ENCODE assay signal across 8 cellular contexts in the genomic region with DNA sequence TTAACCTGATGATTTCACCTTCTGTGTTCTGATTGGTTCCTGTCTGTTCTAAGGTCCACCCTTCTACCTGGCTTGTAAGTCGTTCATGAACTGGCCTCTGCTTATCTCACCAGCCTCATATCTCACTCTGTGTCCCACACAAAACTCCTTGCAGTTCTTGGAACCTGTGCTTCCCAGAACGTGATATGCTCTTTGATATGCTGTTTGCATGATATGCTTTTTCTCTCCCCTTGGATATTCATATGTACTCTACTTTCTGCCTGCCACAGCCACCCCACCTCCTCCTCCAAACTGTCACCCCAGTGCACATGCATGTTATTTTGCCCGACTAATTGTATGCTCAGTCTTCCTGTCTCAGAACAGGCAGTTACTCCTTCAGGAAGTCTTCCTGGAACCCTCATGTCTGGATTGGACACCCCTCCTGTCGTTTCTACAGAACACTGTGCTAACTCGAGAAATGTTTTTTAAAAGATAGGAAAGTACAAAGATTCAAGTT. TPM values are rescaled to one million over a fixed set of nuclear protein-coding genes. Genes with fewer than 3 reads are reported as not detected.
DNase-seq lines count a peak whose midpoint lies in the region; ATAC-seq, FAIRE-seq and TF ChIP-seq lines count a peak whose summit lies in the region.

No MANE protein-coding gene starts in this region.

- POLR2A ChIA-PET in SK-N-SH (lab: Yijun Ruan, JAX), result interaction anchor here (0.6 kb wide), 1 partner anchor 559 kb away, joined by 3 read pairs; no protein-coding TSS in a partner anchor

- no peak for TF ChIP-seq POLR2A in stomach (IDR thresholded peaks at IDR 0.05)

- CTCF ChIA-PET in SK-N-SH (lab: Yijun Ruan, JAX), result interaction anchor here (1.3 to 7.7 kb wide), 4 partner anchors 13 to 37 kb away, joined by 3 to 38 read pairs (median 12); a partner anchor contains a TSS

- H3K4me1 ChIP-seq in SK-N-SH (ENCODE audit: control insufficient read depth in 1 of 2, insufficient read depth in 2 of 2, low read depth in 1 of 2, low read length in 1 of 2) (peaks cover 16 to 20% of the 10 kb centered on the region in 2 experiments; a peak in 2 of 4 replicates), adipocyte (ENCODE audit: control insufficient read depth, insufficient read depth, low read length) (peaks cover 30% of the 10 kb centered on the region), left lung (peaks cover 23 to 40% of the 10 kb centered on the region in 2 donors), stomach (peaks cover 36 to 48% (median 39%) of the 10 kb centered on the region in 4 donors)

- H3K9me2 ChIP-seq in SK-N-SH, result no peaks in the 10 kb centered on the region

- no peak for TF ChIP-seq RAD21 in SK-N-SH (IDR thresholded peaks at IDR 0.05; ENCODE audit: low read length)

- WGBS in SK-N-SH (ENCODE audit: low lambda C conversion rate), result 79% methylated on average over 5 of the region's 5 CpGs
- 13 to 19% (median 15%) methylated on average over 5 of the region's 5 CpGs for WGBS in stomach, 5 donors

- H3K9ac ChIP-seq in SK-N-SH, result no peak overlapping the region
- peak overlapping the region; percentile 6 for H3K9ac ChIP-seq in adipocyte (ENCODE audit: low read length)

- H2AFZ ChIP-seq in SK-N-SH (ENCODE audit: low read depth), result no peak overlapping the region

- peak overlapping the region; percentile 76; the same call in 1 of the 2 replicates for H3K4me2 ChIP-seq in SK-N-SH

- no peaks in the 10 kb centered on the region for H3K36me3 ChIP-seq in SK-N-SH (replicated peaks in 1 of 2; ENCODE audit: control insufficient read depth in 1 of 2, insufficient read depth in 2 of 2, low read length in 1 of 2)
- H3K36me3 ChIP-seq in adipocyte (ENCODE audit: control insufficient read depth, insufficient read depth, low read length, severe bottlenecking), result no peaks in the 10 kb centered on the region
- no peaks in the 10 kb centered on the region for H3K36me3 ChIP-seq in left lung
- H3K36me3 ChIP-seq in stomach, result no peaks in the 10 kb centered on the region

- DNase-seq in SK-N-SH, result no peak
- DNase-seq in adipocyte (ENCODE audit: low read depth), result no peak
- DNase-seq in left lung, result peak in 1 of 2 donors; percentile 24
- no peak for DNase-seq in stomach
- DNase-seq in sciatic nerve (ENCODE audit: low spot score), result no peak
- no peak for DNase-seq in RCC 7860 (ENCODE audit: low spot score)
- DNase-seq in NCI-H1930 (lab: John Stamatoyannopoulos, UW), result no peak

- no peaks in the 10 kb centered on the region for H3K9me3 ChIP-seq in SK-N-SH
- H3K9me3 ChIP-seq in adipocyte (ENCODE audit: control insufficient read depth, low read length), result no peaks in the 10 kb centered on the region
- no peaks in the 10 kb centered on the region for H3K9me3 ChIP-seq in left lung
- no peaks in the 10 kb centered on the region for H3K9me3 ChIP-seq in stomach

- H4K20me1 ChIP-seq in SK-N-SH (ENCODE audit: insufficient read depth), result peaks cover 8% of the 10 kb centered on the region; the same call in 1 of the 2 replicates

- H3K79me2 ChIP-seq in SK-N-SH (ENCODE audit: insufficient read depth), result peaks cover 30% of the 10 kb centered on the region

- H3K27me3 ChIP-seq in SK-N-SH (ENCODE audit: insufficient read depth) (no peaks in the 10 kb centered on the region), adipocyte (replicated peaks; ENCODE audit: control insufficient read depth, insufficient read depth, low read length) (no peaks in the 10 kb centered on the region), left lung (no peaks in the 10 kb centered on the region), stomach (no peaks in the 10 kb centered on the region)

- peaks cover 17% of the 10 kb centered on the region for H3F3A ChIP-seq in SK-N-SH (replicated peaks; ENCODE audit: insufficient read depth)

- TF ChIP-seq EP300 in SK-N-SH (IDR thresholded peaks at IDR 0.05; ENCODE audit: borderline replicate concordance in 1 of 2, low read depth in 1 of 2, low read length in 1 of 2) (no peak), stomach (IDR thresholded peaks at IDR 0.05) (no peak)

- TF ChIP-seq CTCF in SK-N-SH (IDR thresholded peaks at IDR 0.05) (no peak), left lung (IDR thresholded peaks at IDR 0.05) (no peak), stomach (IDR thresholded peaks at IDR 0.05) (no peak)

- ATAC-seq in SK-N-SH treated with all-trans-retinoic acid at 6 μM for 48 hours, result no peak
- ATAC-seq in left lung, result peak; percentile 44
- ATAC-seq in sciatic nerve, result no peak

- no peak overlapping the region for H3K4me3 ChIP-seq in SK-N-SH (ENCODE audit: low read depth in 2 of 2, low read length in 1 of 2)
- H3K4me3 ChIP-seq in adipocyte (ENCODE audit: low read length), result no peak overlapping the region
- peak overlapping the region in 1 of 2 donors; percentile 94 for H3K4me3 ChIP-seq in left lung
- peak overlapping the region; percentile 78 to 94 (median 88) for H3K4me3 ChIP-seq in stomach

- no peak for FAIRE-seq in RCC 7860 (lab: Jason Lieb, UNC)

- H3K27ac ChIP-seq in SK-N-SH (ENCODE audit: low read depth in 2 of 2, low read length in 1 of 2) (peak overlapping the region in 1 of 2 experiments; percentile 98; a peak in 2 of 4 replicates), left lung (peak overlapping the region; percentile 98 to 100), stomach (peak overlapping the region; percentile 91 to 100 (median 95))

- intact Hi-C loops in left lung (cut with DNase I) (no loop called here), stomach (cut with DNase I; ENCODE audit: low total_unique reads) (no loop called here), sciatic nerve (cut with DNase I) (no loop called here)

TF ChIP-seq in SK-N-SH, 30 proteins besides CTCF, POLR2A, EP300 and RAD21 (continues in another document):
- TF ChIP-seq, protein P1, sequence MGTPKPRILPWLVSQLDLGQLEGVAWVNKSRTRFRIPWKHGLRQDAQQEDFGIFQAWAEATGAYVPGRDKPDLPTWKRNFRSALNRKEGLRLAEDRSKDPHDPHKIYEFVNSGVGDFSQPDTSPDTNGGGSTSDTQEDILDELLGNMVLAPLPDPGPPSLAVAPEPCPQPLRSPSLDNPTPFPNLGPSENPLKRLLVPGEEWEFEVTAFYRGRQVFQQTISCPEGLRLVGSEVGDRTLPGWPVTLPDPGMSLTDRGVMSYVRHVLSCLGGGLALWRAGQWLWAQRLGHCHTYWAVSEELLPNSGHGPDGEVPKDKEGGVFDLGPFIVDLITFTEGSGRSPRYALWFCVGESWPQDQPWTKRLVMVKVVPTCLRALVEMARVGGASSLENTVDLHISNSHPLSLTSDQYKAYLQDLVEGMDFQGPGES (IDR thresholded peaks at IDR 0.05; ENCODE audit: low read depth, low read length), result no peak
- TF ChIP-seq, protein P2, sequence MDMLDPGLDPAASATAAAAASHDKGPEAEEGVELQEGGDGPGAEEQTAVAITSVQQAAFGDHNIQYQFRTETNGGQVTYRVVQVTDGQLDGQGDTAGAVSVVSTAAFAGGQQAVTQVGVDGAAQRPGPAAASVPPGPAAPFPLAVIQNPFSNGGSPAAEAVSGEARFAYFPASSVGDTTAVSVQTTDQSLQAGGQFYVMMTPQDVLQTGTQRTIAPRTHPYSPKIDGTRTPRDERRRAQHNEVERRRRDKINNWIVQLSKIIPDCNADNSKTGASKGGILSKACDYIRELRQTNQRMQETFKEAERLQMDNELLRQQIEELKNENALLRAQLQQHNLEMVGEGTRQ (IDR thresholded peaks at IDR 0.05; ENCODE audit: borderline replicate concordance, low read depth, low read length), result no peak

TF ChIP-seq in SK-N-SH treated with all-trans-retinoic acid at 6 μM for 48 hours, 23 proteins besides CTCF, POLR2A, EP300 and RAD21:
- TF ChIP-seq TCF4 (CRISPR knock-in tag; IDR thresholded peaks at IDR 0.05; ENCODE audit: borderline replicate concordance) (no peak), ZFP3 (CRISPR knock-in tag; IDR thresholded peaks at IDR 0.05) (no peak), ZNF70 (CRISPR knock-in tag; IDR thresholded peaks at IDR 0.05) (no peak), PPARA (CRISPR knock-in tag; IDR thresholded peaks at IDR 0.05; ENCODE audit: borderline replicate concordance) (no peak), SNAI2 (CRISPR knock-in tag; IDR thresholded peaks at IDR 0.05) (no peak), ISL1 (CRISPR knock-in tag; IDR thresholded peaks at IDR 0.05) (no peak), GLIS3 (CRISPR knock-in tag; IDR thresholded peaks at IDR 0.05) (no peak), RARB (CRISPR knock-in tag; IDR thresholded peaks at IDR 0.05) (no peak)
- TF ChIP-seq, protein P3, sequence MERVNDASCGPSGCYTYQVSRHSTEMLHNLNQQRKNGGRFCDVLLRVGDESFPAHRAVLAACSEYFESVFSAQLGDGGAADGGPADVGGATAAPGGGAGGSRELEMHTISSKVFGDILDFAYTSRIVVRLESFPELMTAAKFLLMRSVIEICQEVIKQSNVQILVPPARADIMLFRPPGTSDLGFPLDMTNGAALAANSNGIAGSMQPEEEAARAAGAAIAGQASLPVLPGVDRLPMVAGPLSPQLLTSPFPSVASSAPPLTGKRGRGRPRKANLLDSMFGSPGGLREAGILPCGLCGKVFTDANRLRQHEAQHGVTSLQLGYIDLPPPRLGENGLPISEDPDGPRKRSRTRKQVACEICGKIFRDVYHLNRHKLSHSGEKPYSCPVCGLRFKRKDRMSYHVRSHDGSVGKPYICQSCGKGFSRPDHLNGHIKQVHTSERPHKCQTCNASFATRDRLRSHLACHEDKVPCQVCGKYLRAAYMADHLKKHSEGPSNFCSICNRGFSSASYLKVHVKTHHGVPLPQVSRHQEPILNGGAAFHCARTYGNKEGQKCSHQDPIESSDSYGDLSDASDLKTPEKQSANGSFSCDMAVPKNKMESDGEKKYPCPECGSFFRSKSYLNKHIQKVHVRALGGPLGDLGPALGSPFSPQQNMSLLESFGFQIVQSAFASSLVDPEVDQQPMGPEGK (CRISPR knock-in tag; IDR thresholded peaks at IDR 0.05; ENCODE audit: borderline replicate concordance), result no peak

RNA-seq across cellular contexts. Expression of a gene that starts 1.9 kb away (rescaled TPM):
- polyA plus RNA-seq in SK-N-SH (2012; rRNA removed) (20.2 and 22.1 TPM in 2 replicates), stomach (10 to 100 TPM in 1 of 3 donors, 1 to 10 TPM in 2; 2.9 to 12.3 (median 4.6) TPM)
- 10.5 and 13.0 TPM in 2 replicates for polyA plus RNA-seq in SK-N-SH (2012; cell fraction: cytosol; rRNA removed)
- 23.3 and 31.4 TPM in 2 replicates for polyA plus RNA-seq in SK-N-SH (2012; cell fraction: nucleus; rRNA removed)
- total RNA-seq in left lung (10 to 100 TPM; 27.7 to 29.2 TPM), stomach (10 to 100 TPM in 2 of 5 donors, 1 to 10 TPM in 3; 1.7 to 13.5 (median 9.2) TPM), sciatic nerve (24.7 TPM)

RNA-seq across cellular contexts. Expression of a gene that starts 13.5 kb away (rescaled TPM):
- polyA plus RNA-seq in SK-N-SH (2012; rRNA removed) (0.38 and 0.47 TPM in 2 replicates), stomach (under 1 TPM; 0.12 to 0.31 (median 0.20) TPM)
- polyA plus RNA-seq in SK-N-SH (2012; cell fraction: cytosol; rRNA removed), result 0.52 and 0.86 TPM in 2 replicates
- 0.29 and 0.95 TPM in 2 replicates for polyA plus RNA-seq in SK-N-SH (2012; cell fraction: nucleus; rRNA removed)
- total RNA-seq in left lung (under 1 TPM; 0.29 to 0.79 TPM), stomach (under 1 TPM in 2 of 5 donors, not detected in 3; 0.18 to 0.58 TPM), sciatic nerve (0.67 TPM)

Comparison
In these comparisons a context has a peak if more than half of its experiments do, and no peak if none do; other contexts are left out.
1. H3K4me3 ChIP-seq: peak in stomach (4 of 4); none in SK-N-SH (0 of 2) and adipocyte (single experiment).